Comparison of ENCODE assay signal across 26 cellular contexts in the genomic region with DNA sequence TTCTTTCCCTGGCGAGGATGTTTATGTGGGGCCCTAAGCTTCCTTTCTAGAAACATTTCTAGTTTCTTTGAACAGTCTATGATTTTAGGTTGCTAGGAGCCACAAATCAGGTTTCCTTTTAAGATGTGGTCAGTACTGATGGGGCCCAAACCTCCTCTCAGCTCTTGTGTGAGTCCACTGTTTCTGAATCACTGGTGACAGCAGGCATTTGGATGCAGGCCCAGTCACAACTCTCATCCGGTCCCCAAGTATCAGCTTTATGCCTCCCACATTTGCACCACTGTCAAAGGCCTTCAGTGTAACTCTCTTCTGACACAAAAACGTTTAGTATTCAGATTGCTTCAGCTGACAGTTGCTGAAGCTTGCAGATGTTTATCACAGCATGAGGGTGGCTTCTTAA. TPM values are rescaled to one million over a fixed set of nuclear protein-coding genes. Genes with fewer than 3 reads are reported as not detected.
A peak's percentile ranks its signal among the peaks of the same experiment; 100 is the strongest.
DNase-seq lines count a peak whose midpoint lies in the region; ATAC-seq and TF ChIP-seq lines count a peak whose summit lies in the region.
"Had no signal": no experiment of that assay in that cellular context is flagged by ENCODE, and none has a peak within 500 bp of the region (broad histone marks: within the 10 kb centered on the region; RNA-seq: fewer than 3 reads in every experiment).

No MANE protein-coding gene starts in this region.

- H3K4me1 Mint-ChIP-seq in stimulated activated memory B cell treated with anti-CD40 and anti-IgM and Interleukin-4, amounts not matched to agents 10 μg/mL and 1 μg/mL and 100 μg/mL, for 72 hours, result peaks cover 5% of the 10 kb centered on the region
- H3K4me1 Mint-ChIP-seq: activated CD4-positive, alpha-beta T cell treated with anti-CD3 and anti-CD28 coated beads for 36 hours; memory B cell; T-helper 17 cell had no signal

- H3K27ac ChIP-seq in caudate nucleus (ENCODE audit: low read depth, low read length) (peak overlapping the region; percentile 79), substantia nigra (ENCODE audit: low read depth, low read length, poor library complexity, severe bottlenecking) (peak overlapping the region; percentile 84), MM.1S (ENCODE audit: low read length) (no peak overlapping the region)
- H3K27ac ChIP-seq: breast epithelium, RWPE1, SK-N-MC, upper lobe of left lung had no signal

- H2AFZ ChIP-seq in MM.1S (ENCODE audit: low read length), result no peak overlapping the region
- H2AFZ ChIP-seq: GM23338 had no signal

- no peaks in the 10 kb centered on the region for H4K20me1 ChIP-seq in MM.1S (ENCODE audit: insufficient read depth, low read length)

- H3K79me2 ChIP-seq in MM.1S (ENCODE audit: low read length), result no peaks in the 10 kb centered on the region

- H3K27me3 Mint-ChIP-seq in stimulated activated memory B cell treated with anti-CD40 and anti-IgM and Interleukin-4, amounts not matched to agents 10 μg/mL and 1 μg/mL and 100 μg/mL, for 72 hours, result peaks cover 50% of the 10 kb centered on the region

- H3K27me3 ChIP-seq in MM.1S (replicated peaks; ENCODE audit: insufficient read depth, low read length), result no peaks in the 10 kb centered on the region

- no peaks in the 10 kb centered on the region for H3K9me2 ChIP-seq in MM.1S (replicated peaks; ENCODE audit: insufficient read depth, low read length)

- TF ChIP-seq CTCF in MM.1S (IDR thresholded peaks at IDR 0.05; ENCODE audit: low read length), result no peak

- ATAC-seq in stimulated activated memory B cell treated with anti-CD40 and anti-IgM and Interleukin-4, amounts not matched to agents 10 μg/mL and 1 μg/mL and 100 μg/mL, for 72 hours, result no peak
- ATAC-seq in GM21717 (IDR thresholded peaks at IDR 0.05; ENCODE audit: unreplicated experiment), result no peak
- ATAC-seq: activated CD4-positive, alpha-beta T cell treated with anti-CD3 and anti-CD28 coated beads for 36 hours; GM23338; left cardiac atrium; T-helper 17 cell had no signal

- no peak overlapping the region for H3K27ac Mint-ChIP-seq in stimulated activated memory B cell treated with anti-CD40 and anti-IgM and Interleukin-4, amounts not matched to agents 10 μg/mL and 1 μg/mL and 100 μg/mL, for 72 hours
- H3K27ac Mint-ChIP-seq: activated CD4-positive, alpha-beta T cell treated with anti-CD3 and anti-CD28 coated beads for 36 hours; CD4-positive, alpha-beta T cell; GM23338; memory B cell; T-helper 17 cell had no signal

- H3K9ac ChIP-seq in MM.1S (ENCODE audit: low read length), result no peak overlapping the region

- no peaks in the 10 kb centered on the region for H3K4me1 ChIP-seq in MM.1S (ENCODE audit: low read length)
- H3K4me1 ChIP-seq: breast epithelium had no signal

- no peak overlapping the region for H3K4me2 ChIP-seq in MM.1S (ENCODE audit: low read depth, low read length)
- H3K4me2 ChIP-seq: GM23338 had no signal

- H3F3A ChIP-seq in MM.1S (ENCODE audit: insufficient read depth, low read length), result no peaks in the 10 kb centered on the region

- DNase-seq in M059J (ENCODE audit: low read depth) (peak; percentile 70), caudate nucleus (lab: John Stamatoyannopoulos, UW) (peak in 52 of 61 donors; percentile 9 to 90 (median 50)), midbrain (lab: John Stamatoyannopoulos, UW) (peak; percentile 87), substantia nigra (lab: John Stamatoyannopoulos, UW) (peak in 40 of 49 donors; percentile 18 to 87 (median 66)), germinal center (ENCODE audit: low spot score) (no peak), MM.1S (no peak)
- DNase-seq: activated CD4-positive, alpha-beta T cell treated with anti-CD3 and anti-CD28 coated beads for 36 hours; activated CD8-positive, alpha-beta memory T cell treated with anti-CD3 and anti-CD28 coated beads for 24 hours; activated naive CD4-positive, alpha-beta T cell; activated T-cell treated with anti-CD3 and anti-CD28 coated beads, Interleukin-2, amount 50 U/mL, for 1 hour; CD4-positive, alpha-beta T cell; DMS 273 treated with DMSO at 0.1 percent for 48 hours; left cardiac atrium; NCI-H187; NCI-H524 treated with DMSO at 0.1 percent for 48 hours; stimulated activated CD4-positive, alpha-beta T cell treated with anti-CD3 and anti-CD28 coated beads, Interleukin-4, amount 100 ng/mL, for 1 hour; stimulated activated naive CD4-positive, alpha-beta T cell; T-helper 17 cell; upper lobe of left lung had no signal

- no peaks in the 10 kb centered on the region for H3K9me3 ChIP-seq in MM.1S (replicated peaks; ENCODE audit: insufficient read depth, low read length)
- H3K9me3 ChIP-seq: breast epithelium, upper lobe of left lung had no signal

- H3K36me3 Mint-ChIP-seq in stimulated activated memory B cell treated with anti-CD40 and anti-IgM and Interleukin-4, amounts not matched to agents 10 μg/mL and 1 μg/mL and 100 μg/mL, for 72 hours, result no peaks in the 10 kb centered on the region
- H3K36me3 Mint-ChIP-seq: memory B cell had no signal

- no peak overlapping the region for H3K4me3 ChIP-seq in MM.1S (ENCODE audit: low read length)
- H3K4me3 ChIP-seq: breast epithelium, GM23338, SK-N-MC, upper lobe of left lung had no signal

- H3K36me3 ChIP-seq in MM.1S (replicated peaks; ENCODE audit: insufficient read depth, low read length), result no peaks in the 10 kb centered on the region
- H3K36me3 ChIP-seq: breast epithelium, upper lobe of left lung had no signal

- H3K4me3 Mint-ChIP-seq in stimulated activated memory B cell treated with anti-CD40 and anti-IgM and Interleukin-4, amounts not matched to agents 10 μg/mL and 1 μg/mL and 100 μg/mL, for 72 hours, result no peak overlapping the region
- H3K4me3 Mint-ChIP-seq: activated CD4-positive, alpha-beta T cell treated with anti-CD3 and anti-CD28 coated beads for 36 hours; CD4-positive, alpha-beta T cell; GM23338; memory B cell; T-helper 17 cell had no signal

- no peaks in the 10 kb centered on the region for H3K9me3 Mint-ChIP-seq in stimulated activated memory B cell treated with anti-CD40 and anti-IgM and Interleukin-4, amounts not matched to agents 10 μg/mL and 1 μg/mL and 100 μg/mL, for 72 hours
- H3K9me3 Mint-ChIP-seq: CD4-positive, alpha-beta T cell; GM23338; memory B cell had no signal

RNA-seq across cellular contexts. Expression of gene DMRT2, which starts 7.8 kb away (rescaled TPM):
- not detected in 2 replicates for total RNA-seq in M059J (2014; rRNA removed; shearing (Covaris generic))
- total RNA-seq: activated CD4-positive, alpha-beta T cell treated with anti-CD3 and anti-CD28 coated beads for 36 hours; CD4-positive, alpha-beta T cell; GM23338; T-helper 17 cell had no signal

Comparison
In these comparisons a context has a peak if more than half of its experiments do, and no peak if none do; other contexts are left out.
1. DNase-seq: peak in M059J (single experiment), caudate nucleus (52 of 61), midbrain (single experiment) and substantia nigra (40 of 49); none in germinal center (single experiment) and MM.1S (single experiment).